In genomic region chr2:198476007-198476406, GRCh38 we compare ENCODE assay signal across 31 cellular contexts.
A peak's percentile ranks its signal among the peaks of the same experiment; 100 is the strongest.
DNase-seq lines count a peak whose midpoint lies in the region; ATAC-seq, FAIRE-seq and TF ChIP-seq lines count a peak whose summit lies in the region.
"Had no signal": no experiment of that assay in that cellular context is flagged by ENCODE, and none has a peak within 500 bp of the region (broad histone marks: within the 10 kb centered on the region; RNA-seq: fewer than 3 reads in every experiment).

No MANE protein-coding gene starts in this region.

- no peak overlapping the region for H3T11ph ChIP-seq in H9 (ENCODE audit: low read length)

- H2BK15ac ChIP-seq in H9 (ENCODE audit: low read depth, low read length) (no peak overlapping the region), H1 (ENCODE audit: low read length) (0 out of 2 replicates have a peak overlapping the region, but pooled peaks have one; percentile 89)

- DNase-seq in COR-L47 (lab: John Stamatoyannopoulos, UW) (peak; percentile 43), H9 (no peak), NCI-H510A (lab: John Stamatoyannopoulos, UW) (peak; percentile 2), H1 (ENCODE audit: low read depth in 1 of 2, low spot score in 2 of 2) (no peak), GM12892 (ENCODE audit: insufficient read length) (no peak), prostate gland (ENCODE audit: low spot score) (no peak), kidney glomerular epithelial cell (lab: John Stamatoyannopoulos, UW) (no peak)
- DNase-seq: CD4-positive, CD25-positive, alpha-beta regulatory T cell; DMS79; EL; GDM1; HCEC 1CT; MM.1S; NCI-H2029; NCI-H2171 treated with DMSO at 0.1 percent for 48 hours; NCI-H446; NCI-H526 treated with DMSO at 0.1 percent for 48 hours; NK-92 treated with Interleukin-12 subunit alpha and Interleukin-12 subunit beta, amount 100 ng/mL, for 24 hours; PC-9; SJCRH30; T-helper 17 cell had no signal

- H3K79me2 ChIP-seq in H9 (ENCODE audit: insufficient read depth, low read length) (no peaks in the 10 kb centered on the region), H1 (ENCODE audit: control insufficient read depth in 1 of 2, insufficient read depth in 2 of 2, low read length in 2 of 2) (no peaks in the 10 kb centered on the region)

- peaks cover 2% of the 10 kb centered on the region; the same call in 1 of the 2 replicates for H3K4me1 ChIP-seq in H9 (ENCODE audit: insufficient read depth, low read length)
- H3K4me1 ChIP-seq in H1 (replicated peaks in 1 of 4; ENCODE audit: control insufficient read depth in 3 of 4, insufficient read depth in 4 of 4, low read length in 3 of 4), result peaks cover 0 to 4% (median 3%) of the 10 kb centered on the region in 4 experiments; a peak in 4 of 7 replicates
- no peaks in the 10 kb centered on the region for H3K4me1 ChIP-seq in prostate gland (replicated peaks)
- H3K4me1 ChIP-seq: BLaER1 had no signal

- H2BK120ac ChIP-seq in H9 (ENCODE audit: low read depth, low read length, poor library complexity, severe bottlenecking) (no peak overlapping the region), H1 (replicated peaks; ENCODE audit: low read depth, low read length) (no peak overlapping the region)

- no peak for TF ChIP-seq EP300 in H1 (IDR thresholded peaks at IDR 0.05; ENCODE audit: borderline replicate concordance in 1 of 2, low read depth in 2 of 2, low read length in 2 of 2)

- H3K79me1 ChIP-seq in H9 (ENCODE audit: insufficient read depth, low read depth, low read length, poor library complexity, severe bottlenecking) (no peaks in the 10 kb centered on the region), H1 (ENCODE audit: low read depth, low read length) (no peaks in the 10 kb centered on the region)

- H4K20me1 ChIP-seq in H9 (ENCODE audit: control insufficient read depth, insufficient read depth, insufficient read length) (no peaks in the 10 kb centered on the region), H1 (replicated peaks in 1 of 2; ENCODE audit: control insufficient read depth in 1 of 2, insufficient read depth in 2 of 2, low read length in 2 of 2) (no peaks in the 10 kb centered on the region)
- H4K20me1 ChIP-seq: BLaER1 had no signal

- H3K36me3 Mint-ChIP-seq in H9 (ENCODE audit: insufficient read depth in 1 of 3, low read depth in 3 of 3), result no peaks in the 10 kb centered on the region
- H3K36me3 Mint-ChIP-seq: CD4-positive, CD25-positive, alpha-beta regulatory T cell; IgD-negative memory B cell had no signal

- H4K8ac ChIP-seq in H9 (replicated peaks; ENCODE audit: insufficient read length, low read depth, low read length), result no peak overlapping the region
- no peak overlapping the region for H4K8ac ChIP-seq in H1 (ENCODE audit: extremely low read depth, insufficient read depth, low read length)

- 0 out of 5 replicates have a peak, but pooled peaks cover 0 to 3% of the 10 kb centered on the region in 2 experiments for H3K9me3 Mint-ChIP-seq in H9

- H3K56ac ChIP-seq in H9 (ENCODE audit: insufficient read length, low read depth, low read length), result no peak overlapping the region
- no peak overlapping the region for H3K56ac ChIP-seq in H1 (replicated peaks; ENCODE audit: insufficient read length, low read depth, low read length)

- H2BK12ac ChIP-seq in H9 (ENCODE audit: insufficient read length, low read depth, low read length), result no peak overlapping the region
- H2BK12ac ChIP-seq in H1 (ENCODE audit: low read depth, low read length), result no peak overlapping the region

- no peak overlapping the region for H4K5ac ChIP-seq in H9 (ENCODE audit: insufficient read length, low read depth, low read length)
- H4K5ac ChIP-seq in H1 (ENCODE audit: insufficient read length, low read depth, low read length), result no peak overlapping the region

- FAIRE-seq in H1 (lab: Jason Lieb, UNC) (no peak), GM12892 (lab: Jason Lieb, UNC) (no peak)
- FAIRE-seq: A204.1, GM12878, GM19239 had no signal

- no CpG with 5 or more reads among the region's 1 CpG for WGBS in H9 (ENCODE audit: extremely low coverage, insufficient read length, low lambda C conversion rate)
- WGBS in H1 (ENCODE audit: extremely low coverage in 1 of 2, insufficient coverage in 1 of 2, insufficient read length in 1 of 2, insufficient replicate concordance in 2 of 2, low coverage in 1 of 2, low lambda C conversion rate in 2 of 2, missing lambda C conversion rate in 1 of 2), 2 experiments, result 27% methylated on average over 1 of the region's 1 CpG; no CpG with 5 or more reads in 1 of the 2 experiments
- WGBS in prostate gland, result 41% methylated on average over 1 of the region's 1 CpG

- H3K18ac ChIP-seq in H9 (ENCODE audit: insufficient read length, low read depth, low read length) (no peak overlapping the region), H1 (ENCODE audit: extremely low read depth, low read length) (no peak overlapping the region)

- H4K91ac ChIP-seq in H9 (ENCODE audit: insufficient read length, low read depth, low read length) (no peak overlapping the region), H1 (replicated peaks; ENCODE audit: insufficient read length, low read length) (no peak overlapping the region)

- intact Hi-C loops in prostate gland (cut with DNase I), result no loop called here

- H3K23me2 ChIP-seq in H9 (ENCODE audit: insufficient read length, low read depth, low read length, poor library complexity, severe bottlenecking) (no peaks in the 10 kb centered on the region), H1 (ENCODE audit: low read depth, low read length) (no peaks in the 10 kb centered on the region)

- no peak overlapping the region for H2BK20ac ChIP-seq in H9 (ENCODE audit: low read depth, low read length, poor library complexity, severe bottlenecking)
- H2BK20ac ChIP-seq in H1 (ENCODE audit: low read length), result no peak overlapping the region

- H3K4me3 ChIP-seq in H1 (ENCODE audit: extremely low read depth in 1 of 4, insufficient read depth in 2 of 4, low read depth in 3 of 4, low read length in 4 of 4) (no peak overlapping the region), prostate gland (no peak overlapping the region)
- H3K4me3 ChIP-seq: BLaER1, GM12878, PC-9, SJCRH30 had no signal

- H3K27me3 Mint-ChIP-seq in H9 (ENCODE audit: low read depth), result no peaks in the 10 kb centered on the region
- H3K27me3 Mint-ChIP-seq: CD4-positive, CD25-positive, alpha-beta regulatory T cell; T-helper 17 cell had no signal

- no peaks in the 10 kb centered on the region for H3K9me3 ChIP-seq in H9 (ENCODE audit: control insufficient read depth, low read depth, low read length)
- no peaks in the 10 kb centered on the region for H3K9me3 ChIP-seq in H1 (ENCODE audit: insufficient read depth in 2 of 2, low read depth in 1 of 2, low read length in 1 of 2)
- no peaks in the 10 kb centered on the region for H3K9me3 ChIP-seq in prostate gland
- H3K9me3 ChIP-seq: BLaER1, SJCRH30 had no signal

- TF ChIP-seq POLR2A in H1 (IDR thresholded peaks at IDR 0.05; ENCODE audit: control extremely low read depth in 1 of 2, low read depth in 2 of 2, low read length in 2 of 2) (no peak), GM12892 (IDR thresholded peaks at IDR 0.05; ENCODE audit: low read depth, low read length) (no peak), prostate gland (IDR thresholded peaks at IDR 0.05) (no peak)

- TF ChIP-seq RAD21 in H1 (IDR thresholded peaks at IDR 0.05 in 1 of 2, conservative IDR thresholded peaks at IDR 0.05 in 1 of 2; ENCODE audit: low read depth in 2 of 2, low read length in 2 of 2), result no peak

- no peak overlapping the region for H3K23ac ChIP-seq in H9 (ENCODE audit: insufficient read length, low read depth, low read length)
- H3K23ac ChIP-seq in H1 (ENCODE audit: insufficient read length), result no peak overlapping the region

- peaks cover 6 to 7% of the 10 kb centered on the region in 2 experiments for H3K4me1 Mint-ChIP-seq in H9
- H3K4me1 Mint-ChIP-seq: CD4-positive, CD25-positive, alpha-beta regulatory T cell; IgD-negative memory B cell; T-helper 17 cell had no signal

- no peak overlapping the region for H3K27ac ChIP-seq in H9 (ENCODE audit: insufficient read length, low read depth, low read length)
- no peak overlapping the region for H3K27ac ChIP-seq in H1 (ENCODE audit: low read depth, low read length)
- H3K27ac ChIP-seq in prostate gland, result no peak overlapping the region
- H3K27ac ChIP-seq: BLaER1, HL-60, KMS-11, PC-9, SJCRH30 had no signal

- no peak for TF ChIP-seq CTCF in H9 (conservative IDR thresholded peaks at IDR 0.05)
- no peak for TF ChIP-seq CTCF in H1 (IDR thresholded peaks at IDR 0.05; ENCODE audit: control extremely low read depth in 1 of 3, insufficient read depth in 1 of 3, low read depth in 1 of 3, low read length in 3 of 3)
- TF ChIP-seq CTCF in prostate gland (IDR thresholded peaks at IDR 0.05), result no peak

- peak overlapping the region; percentile 3 to 36 (median 23); a peak in 1 of 7 replicates for H3K27ac Mint-ChIP-seq in H9
- H3K27ac Mint-ChIP-seq: CD4-positive, CD25-positive, alpha-beta regulatory T cell; IgD-negative memory B cell; T-helper 17 cell had no signal

- no peak for ATAC-seq in GM18868 (IDR thresholded peaks at IDR 0.05; ENCODE audit: unreplicated experiment)
- ATAC-seq: GM12878, Right ventricle myocardium inferior, SK-N-SH treated with all-trans-retinoic acid at 6 μM for 48 hours, T-helper 17 cell had no signal

- H3K9ac ChIP-seq in H9 (ENCODE audit: extremely low read depth, insufficient read length, low read length), result no peak overlapping the region
- H3K9ac ChIP-seq in H1 (replicated peaks in 1 of 4; ENCODE audit: extremely low read depth in 1 of 4, low read depth in 3 of 4, low read length in 3 of 4), result 0 out of 7 replicates have a peak overlapping the region, but pooled peaks of 1 of the 4 experiments have one; percentile 9
- H3K9ac ChIP-seq: BLaER1, KMS-11 had no signal

- CTCF ChIA-PET in H1 (lab: Charles Lee; ENCODE audit: partially characterized antibody), result no interaction called here

- no peak overlapping the region for H3K4ac ChIP-seq in H9 (ENCODE audit: low read depth, low read length)
- H3K4ac ChIP-seq in H1 (replicated peaks; ENCODE audit: insufficient read length, low read depth, low read length), result peak overlapping the region; percentile 44

- no peak overlapping the region for H3K4me2 ChIP-seq in H9 (ENCODE audit: insufficient read depth, insufficient read length, low read length)
- no peak overlapping the region; a peak in 1 of 4 replicates for H3K4me2 ChIP-seq in H1 (ENCODE audit: insufficient read depth in 1 of 2, low read depth in 2 of 2, low read length in 2 of 2)
- H3K4me2 ChIP-seq: BLaER1, KMS-11, PC-9 had no signal

- H2AFZ ChIP-seq in H9 (ENCODE audit: low read length) (peak overlapping the region; percentile 62), H1 (ENCODE audit: low read length) (peak overlapping the region; percentile 94; the same call in 1 of the 2 replicates)
- H2AFZ ChIP-seq: PC-9 had no signal

- H2AK5ac ChIP-seq in H9 (ENCODE audit: insufficient read length, low read length) (no peak overlapping the region), H1 (ENCODE audit: low read depth, low read length) (no peak overlapping the region)

- POLR2A ChIA-PET in H1 (lab: Charles Lee; ENCODE audit: partially characterized antibody), result no interaction called here

- H3K27me3 ChIP-seq in H9 (ENCODE audit: insufficient read depth, low read length) (no peaks in the 10 kb centered on the region), H1 (replicated peaks in 1 of 4; ENCODE audit: control insufficient read depth in 3 of 4, extremely low read depth in 1 of 4, insufficient read depth in 3 of 4, low read length in 3 of 4) (no peaks in the 10 kb centered on the region), prostate gland (replicated peaks; ENCODE audit: insufficient read depth) (no peaks in the 10 kb centered on the region)
- H3K27me3 ChIP-seq: BLaER1, SJCRH30 had no signal

- H3K36me3 ChIP-seq in H1 (ENCODE audit: control insufficient read depth in 2 of 4, insufficient read depth in 4 of 4, low read length in 3 of 4) (no peaks in the 10 kb centered on the region), prostate gland (no peaks in the 10 kb centered on the region)
- H3K36me3 ChIP-seq: BLaER1, SJCRH30 had no signal

- H2BK5ac ChIP-seq in H9 (ENCODE audit: insufficient read length, low read length), result no peak overlapping the region
- no peak overlapping the region for H2BK5ac ChIP-seq in H1 (ENCODE audit: low read depth, low read length)

- H3K14ac ChIP-seq in H9 (ENCODE audit: insufficient read depth, low read length) (peak overlapping the region; percentile 71; the same call in 1 of the 2 replicates), H1 (ENCODE audit: insufficient read length) (no peak overlapping the region)

- H3K4me3 Mint-ChIP-seq in H9, result no peak overlapping the region
- H3K4me3 Mint-ChIP-seq: CD4-positive, CD25-positive, alpha-beta regulatory T cell; IgD-negative memory B cell; T-helper 17 cell had no signal

Comparison
In these comparisons a context has a peak if more than half of its experiments do, and no peak if none do; other contexts are left out.
1. DNase-seq: peak in COR-L47 (single experiment) and NCI-H510A (single experiment); none in H9 (single experiment), H1 (0 of 2), GM12892 (single experiment), prostate gland (single experiment) and kidney glomerular epithelial cell (single experiment).